8 cellular contexts compared by ENCODE assay signal in genomic region chr18:58541137-58541788, GRCh38.
DNase-seq lines count a peak whose midpoint lies in the region; ATAC-seq and TF ChIP-seq lines count a peak whose summit lies in the region.

No MANE protein-coding gene starts in this region.

- H3K27ac ChIP-seq in DND-41 (ENCODE audit: low read length) (no peak overlapping the region), HUES6 (ENCODE audit: low read depth, low read length) (peak overlapping the region; percentile 28; the same call in 1 of the 2 replicates), mesenchymal stem cell (ENCODE audit: low read length, poor library complexity, severe bottlenecking) (peak overlapping the region; percentile 93), gastroesophageal sphincter (peak overlapping the region in 1 of 4 donors; percentile 23)

- no peak overlapping the region for H4K8ac ChIP-seq in mesenchymal stem cell (ENCODE audit: low read length)

- no peaks in the 10 kb centered on the region for H3K36me3 ChIP-seq in DND-41 (ENCODE audit: insufficient read depth, low read length)
- peaks cover 4% of the 10 kb centered on the region; the same call in 1 of the 2 replicates for H3K36me3 ChIP-seq in HUES6 (ENCODE audit: control insufficient read depth, insufficient read depth, low read length)
- peaks cover 0 to 44% of the 10 kb centered on the region in 2 experiments for H3K36me3 ChIP-seq in mesenchymal stem cell (ENCODE audit: control insufficient read depth in 1 of 2, insufficient read depth in 2 of 2, low read depth in 1 of 2, low read length in 2 of 2)
- H3K36me3 ChIP-seq in gastroesophageal sphincter = no peaks in the 10 kb centered on the region

- no peak overlapping the region for H2BK120ac ChIP-seq in mesenchymal stem cell (ENCODE audit: low read depth, low read length)

- H2AFZ ChIP-seq in DND-41 (ENCODE audit: low read depth, low read length) (no peak overlapping the region), mesenchymal stem cell (ENCODE audit: low read depth, low read length) (no peak overlapping the region)

- no peaks in the 10 kb centered on the region for H3K9me3 Mint-ChIP-seq in activated T-cell treated with anti-CD3 and anti-CD28 coated beads, Interleukin-2, amount 50 U/mL, for 72 hours

- DNase-seq in DND-41 (peak; percentile 15), mesenchymal stem cell (peak; percentile 35), midbrain (lab: John Stamatoyannopoulos, UW) (no peak)
- DNase-seq in activated T-cell treated with anti-CD3 and anti-CD28 coated beads, Interleukin-2, amount 50 U/mL, for 72 hours = peak; percentile 44 to 48
- DNase-seq in effector CD4-positive, alpha-beta T cell = no peak

- no peaks in the 10 kb centered on the region for H3K9me3 ChIP-seq in DND-41 (ENCODE audit: insufficient read depth, low read length, severe bottlenecking)
- H3K9me3 ChIP-seq in HUES6 (ENCODE audit: control insufficient read depth, insufficient read depth, low read depth, low read length) = peaks cover 2% of the 10 kb centered on the region; the same call in 1 of the 2 replicates
- no peaks in the 10 kb centered on the region for H3K9me3 ChIP-seq in mesenchymal stem cell (ENCODE audit: control insufficient read depth, low read length)
- H3K9me3 ChIP-seq in gastroesophageal sphincter = no peaks in the 10 kb centered on the region

- no peak for TF ChIP-seq POLR2A in gastroesophageal sphincter (IDR thresholded peaks at IDR 0.05)

- TF ChIP-seq CTCF in DND-41 (IDR thresholded peaks at IDR 0.05; ENCODE audit: borderline replicate concordance, extremely low read depth, low read length, poor library complexity, severe bottlenecking) (peak; percentile 32), gastroesophageal sphincter (IDR thresholded peaks at IDR 0.05) (no peak)

- TF ChIP-seq EP300 in gastroesophageal sphincter (IDR thresholded peaks at IDR 0.05) = no peak

- no peak for ATAC-seq in DND-41 (ENCODE audit: insufficient read depth, low read depth)
- ATAC-seq in activated T-cell treated with anti-CD3 and anti-CD28 coated beads, Interleukin-2, amount 50 U/mL, for 72 hours (replicated peaks in 1 of 2) = peak in 1 of 2 donors; percentile 6
- no peak for ATAC-seq in GM21786 (IDR thresholded peaks at IDR 0.05; ENCODE audit: unreplicated experiment)
- no peak for ATAC-seq in gastroesophageal sphincter

- H3K4ac ChIP-seq in mesenchymal stem cell (ENCODE audit: low read depth in 1 of 2, low read length in 2 of 2) = no peak overlapping the region

- H2AK5ac ChIP-seq in mesenchymal stem cell (ENCODE audit: low read length, severe bottlenecking) = peak overlapping the region; percentile 94

- H3K36me3 Mint-ChIP-seq in activated T-cell treated with anti-CD3 and anti-CD28 coated beads, Interleukin-2, amount 50 U/mL, for 72 hours (ENCODE audit: insufficient read depth in 2 of 2) = peaks cover 4 to 5% of the 10 kb centered on the region in 2 donors

- H3K4me1 ChIP-seq in DND-41 (ENCODE audit: insufficient read depth, low read length) (no peaks in the 10 kb centered on the region), HUES6 (ENCODE audit: control insufficient read depth, insufficient read depth, low read length) (peaks cover 29% of the 10 kb centered on the region), mesenchymal stem cell (ENCODE audit: control insufficient read depth, insufficient read depth, low read depth, low read length) (peaks cover 26% of the 10 kb centered on the region), gastroesophageal sphincter (no peaks in the 10 kb centered on the region)

- peak overlapping the region; percentile 50 to 79 for H3K4me3 Mint-ChIP-seq in activated T-cell treated with anti-CD3 and anti-CD28 coated beads, Interleukin-2, amount 50 U/mL, for 72 hours

- H3K27me3 Mint-ChIP-seq in activated T-cell treated with anti-CD3 and anti-CD28 coated beads, Interleukin-2, amount 50 U/mL, for 72 hours (ENCODE audit: low read depth) = peaks cover 23% of the 10 kb centered on the region

- peak overlapping the region; percentile 82 for H3K27ac Mint-ChIP-seq in activated T-cell treated with anti-CD3 and anti-CD28 coated beads, Interleukin-2, amount 50 U/mL, for 72 hours

- H4K91ac ChIP-seq in mesenchymal stem cell (ENCODE audit: low read length) = no peak overlapping the region

- peak overlapping the region in 1 of 2 experiments; percentile 68 for H2BK12ac ChIP-seq in mesenchymal stem cell (ENCODE audit: low read length in 2 of 2)

- 70% methylated on average over 13 of the region's 13 CpGs for WGBS in mesenchymal stem cell
- 79 to 84% methylated on average over 11 of the region's 13 CpGs for WGBS in gastroesophageal sphincter (ENCODE audit: low coverage in 1 of 2), 2 donors

- H3K14ac ChIP-seq in mesenchymal stem cell (ENCODE audit: low read length in 2 of 2) = no peak overlapping the region

- no peak overlapping the region for H3K23ac ChIP-seq in mesenchymal stem cell (ENCODE audit: low read length in 2 of 2)

- H2BK5ac ChIP-seq in mesenchymal stem cell (ENCODE audit: low read depth, low read length, poor library complexity, severe bottlenecking) = no peak overlapping the region

- H2BK15ac ChIP-seq in mesenchymal stem cell (ENCODE audit: low read depth, poor library complexity, severe bottlenecking) = no peak overlapping the region

- H3K4me2 ChIP-seq in DND-41 (ENCODE audit: insufficient read depth, low read length) (no peak overlapping the region), mesenchymal stem cell (ENCODE audit: low read length, poor library complexity, severe bottlenecking) (no peak overlapping the region)

- H3K4me1 Mint-ChIP-seq in activated T-cell treated with anti-CD3 and anti-CD28 coated beads, Interleukin-2, amount 50 U/mL, for 72 hours (ENCODE audit: low read depth) = peaks cover 98% of the 10 kb centered on the region

- H3K4me3 ChIP-seq in DND-41 (ENCODE audit: low read depth in 1 of 2, low read length in 2 of 2) (no peak overlapping the region), HUES6 (ENCODE audit: low read depth, low read length) (no peak overlapping the region), mesenchymal stem cell (ENCODE audit: insufficient read depth in 1 of 2, low read depth in 1 of 2, low read length in 2 of 2) (no peak overlapping the region), gastroesophageal sphincter (no peak overlapping the region)

- no peaks in the 10 kb centered on the region for H3K79me2 ChIP-seq in DND-41 (ENCODE audit: insufficient read depth, low read length)

- H3K9ac ChIP-seq in DND-41 (ENCODE audit: low read depth, low read length) (no peak overlapping the region), HUES6 (ENCODE audit: low read length) (no peak overlapping the region), mesenchymal stem cell (ENCODE audit: low read length) (peak overlapping the region; percentile 21)

- H4K20me1 ChIP-seq in DND-41 (ENCODE audit: insufficient read depth, low read length) = no peaks in the 10 kb centered on the region

- H3K79me1 ChIP-seq in mesenchymal stem cell (replicated peaks; ENCODE audit: low read length, poor library complexity, severe bottlenecking) = peaks cover 18% of the 10 kb centered on the region

- H3K18ac ChIP-seq in mesenchymal stem cell (ENCODE audit: low read depth in 1 of 2, low read length in 2 of 2) = no peak overlapping the region

- H3K27me3 ChIP-seq in DND-41 (ENCODE audit: insufficient read depth, low read length, poor library complexity) = no peaks in the 10 kb centered on the region
- H3K27me3 ChIP-seq in HUES6 (ENCODE audit: control insufficient read depth, insufficient read depth, low read length) = no peaks in the 10 kb centered on the region
- no peaks in the 10 kb centered on the region for H3K27me3 ChIP-seq in mesenchymal stem cell (ENCODE audit: control insufficient read depth in 1 of 2, insufficient read depth in 1 of 2, low read length in 2 of 2)
- H3K27me3 ChIP-seq in gastroesophageal sphincter = peaks cover 4% of the 10 kb centered on the region

Comparison
In these comparisons a context has a peak if more than half of its experiments do, and no peak if none do; other contexts are left out.
1. DNase-seq: peak in DND-41 (single experiment), activated T-cell treated with anti-CD3 and anti-CD28 coated beads, Interleukin-2, amount 50 U/mL, for 72 hours (2 of 2) and mesenchymal stem cell (single experiment); none in midbrain (single experiment) and effector CD4-positive, alpha-beta T cell (single experiment).